ENCODE assay signal across 2 cellular contexts in genomic region chr3:8482263-8482662, GRCh38.
A peak's percentile ranks its signal among the peaks of the same experiment; 100 is the strongest.
TF ChIP-seq lines count a peak whose summit lies in the region.

No MANE protein-coding gene starts in this region.

TF ChIP-seq in liver, 16 proteins besides CTCF, POLR2A, EP300 and RAD21:
- TF ChIP-seq ZBTB33 (IDR thresholded peaks at IDR 0.05): no peak
- no peak for TF ChIP-seq HNF4G (IDR thresholded peaks at IDR 0.05)
- no peak for TF ChIP-seq MAX (IDR thresholded peaks at IDR 0.05)
- no peak for TF ChIP-seq YY1 (IDR thresholded peaks at IDR 0.05)
- no peak for TF ChIP-seq NR2F2 (IDR thresholded peaks at IDR 0.05)
- TF ChIP-seq REST (IDR thresholded peaks at IDR 0.05): peak; percentile 32
- TF ChIP-seq JUND (IDR thresholded peaks at IDR 0.05): no peak
- TF ChIP-seq GABPA (IDR thresholded peaks at IDR 0.05 in 1 of 2, conservative IDR thresholded peaks at IDR 0.05 in 1 of 2): no peak

TF ChIP-seq in SK-N-SH, 30 proteins besides CTCF, POLR2A, EP300 and RAD21 (continued from another document):
- TF ChIP-seq ZBTB33 (IDR thresholded peaks at IDR 0.05; ENCODE audit: borderline replicate concordance, low read depth) (no peak), NFIC (IDR thresholded peaks at IDR 0.05; ENCODE audit: borderline replicate concordance) (no peak), GABPA (IDR thresholded peaks at IDR 0.05; ENCODE audit: low read depth) (no peak), YY1 (IDR thresholded peaks at IDR 0.05; ENCODE audit: low read depth) (no peak), USF1 (IDR thresholded peaks at IDR 0.05; ENCODE audit: borderline replicate concordance, low read depth) (no peak), REST (IDR thresholded peaks at IDR 0.05; ENCODE audit: low read depth, low read length) (no peak), TCF12 (IDR thresholded peaks at IDR 0.05) (no peak), CHD2 (IDR thresholded peaks at IDR 0.05; ENCODE audit: low read length, partially characterized antibody) (no peak), FOXJ3 (CRISPR knock-in tag; IDR thresholded peaks at IDR 0.05) (no peak), FOSL2 (IDR thresholded peaks at IDR 0.05; ENCODE audit: borderline replicate concordance, low read depth) (no peak), POLR2AphosphoS5 (IDR thresholded peaks at IDR 0.05; ENCODE audit: low read depth, low read length) (no peak), TEAD4 (IDR thresholded peaks at IDR 0.05; ENCODE audit: borderline replicate concordance, insufficient read depth) (no peak), NRF1 (IDR thresholded peaks at IDR 0.05; ENCODE audit: low read depth, low read length) (no peak), IRF3 (IDR thresholded peaks at IDR 0.05; ENCODE audit: low read depth, low read length) (no peak), EZH2phosphoT487 (IDR thresholded peaks at IDR 0.05; ENCODE audit: borderline replicate concordance, low read depth) (no peak), MXI1 (IDR thresholded peaks at IDR 0.05; ENCODE audit: low read depth, low read length) (no peak), RFX5 (IDR thresholded peaks at IDR 0.05; ENCODE audit: low read length) (no peak), RXRA (IDR thresholded peaks at IDR 0.05; ENCODE audit: borderline replicate concordance, low read depth) (no peak)
